ENCODE assay signal across 14 cellular contexts in genomic region chrX:40092808-40093435, GRCh38. TPM values are rescaled to one million over a fixed set of nuclear protein-coding genes. Genes with fewer than 3 reads are reported as not detected.
DNase-seq lines count a peak whose midpoint lies in the region; ATAC-seq, FAIRE-seq and TF ChIP-seq lines count a peak whose summit lies in the region.
"Had no signal": no experiment of that assay in that cellular context is flagged by ENCODE, and none has a peak within 500 bp of the region (broad histone marks: within the 10 kb centered on the region; RNA-seq: fewer than 3 reads in every experiment).

No MANE protein-coding gene starts in this region.

- no peak for FAIRE-seq in K562 (lab: Jason Lieb, UNC)
- FAIRE-seq: bronchial epithelial cell, endothelial cell of umbilical vein had no signal

- H2AFZ ChIP-seq in DND-41 (ENCODE audit: low read depth, low read length) = no peak overlapping the region
- no peak overlapping the region for H2AFZ ChIP-seq in K562 (ENCODE audit: low read depth, low read length)

- peaks cover 12% of the 10 kb centered on the region for H3K9me1 ChIP-seq in K562 (ENCODE audit: control insufficient read depth, insufficient read depth, low read length)

- H3K27me3 ChIP-seq in DND-41 (ENCODE audit: insufficient read depth, low read length, poor library complexity) (no peaks in the 10 kb centered on the region), HUES64 (ENCODE audit: insufficient read depth, low read length) (peaks cover 13% of the 10 kb centered on the region; the same call in 1 of the 2 replicates), K562 (ENCODE audit: control insufficient read depth in 2 of 2, insufficient read depth in 2 of 2, low read length in 2 of 2) (no peaks in the 10 kb centered on the region)
- H3K27me3 ChIP-seq: testis had no signal

- peaks cover 15% of the 10 kb centered on the region for H3K27me3 Mint-ChIP-seq in nephron (ENCODE audit: low read depth)

- H3K79me2 ChIP-seq in DND-41 (ENCODE audit: insufficient read depth, low read length) (peaks cover 98% of the 10 kb centered on the region), K562 (ENCODE audit: control insufficient read depth, insufficient read depth, low read length) (peaks cover 99% of the 10 kb centered on the region)

- POLR2A ChIA-PET in K562 (lab: Yijun Ruan, JAX) = interaction anchor here (0.6 to 3.8 kb wide), 12 partner anchors 7 to 205 kb away, joined by 3 to 18 read pairs (median 4); no protein-coding TSS in a partner anchor

- no peak for TF ChIP-seq CTCF in DND-41 (IDR thresholded peaks at IDR 0.05; ENCODE audit: borderline replicate concordance, extremely low read depth, low read length, poor library complexity, severe bottlenecking)
- TF ChIP-seq CTCF in K562 (IDR thresholded peaks at IDR 0.05 in 2 of 3, conservative IDR thresholded peaks at IDR 0.05 in 1 of 3; ENCODE audit: insufficient read depth in 2 of 3, low read depth in 1 of 3, low read length in 3 of 3) = no peak
- TF ChIP-seq CTCF in nephron (IDR thresholded peaks at IDR 0.05; ENCODE audit: unreplicated experiment in 3 of 3) = no peak

- H3K36me3 ChIP-seq in DND-41 (ENCODE audit: insufficient read depth, low read length) (peaks cover 19% of the 10 kb centered on the region), HUES64 (ENCODE audit: insufficient read depth, low read length) (no peaks in the 10 kb centered on the region), K562 (ENCODE audit: control insufficient read depth, insufficient read depth, low read length) (peaks cover 40% of the 10 kb centered on the region)
- H3K36me3 ChIP-seq: sigmoid colon had no signal

- DNase-seq in DND-41 (no peak), K562 (ENCODE audit: extremely low read depth in 1 of 4, low spot score in 3 of 4) (no peak), NCI-H510A treated with DMSO at 0.1 percent for 48 hours (lab: John Stamatoyannopoulos, UW) (no peak)
- DNase-seq: DMS53, mucosa of descending colon, NCI-H2227 treated with DMSO at 0.1 percent for 48 hours, sigmoid colon, testis had no signal

- H3K4me1 ChIP-seq in DND-41 (ENCODE audit: insufficient read depth, low read length) (peaks cover 35% of the 10 kb centered on the region), HUES64 (ENCODE audit: insufficient read depth, low read length) (peaks cover 17% of the 10 kb centered on the region; the same call in 1 of the 2 replicates), K562 (replicated peaks in 1 of 2; ENCODE audit: control insufficient read depth in 2 of 2, insufficient read depth in 2 of 2, low read length in 2 of 2) (peaks cover 41 to 62% of the 10 kb centered on the region in 2 experiments)

- peak overlapping the region; percentile 1 to 95 (median 62) for H3K27ac Mint-ChIP-seq in nephron

- BruUV-seq in K562 (replicated peaks; lab: Mats Ljungman, UMichigan) = TSS peak; percentile 18

- H3K4me2 ChIP-seq in DND-41 (ENCODE audit: insufficient read depth, low read length) (peak overlapping the region; percentile 87; the same call in 1 of the 2 replicates), K562 (ENCODE audit: insufficient read depth, low read length) (peak overlapping the region; percentile 86)

- peak; percentile 50; the same call in 1 of the 2 replicates for TF ChIP-seq POLR2A in K562 (conservative IDR thresholded peaks at IDR 0.05)

- H3K36me3 Mint-ChIP-seq in nephron (ENCODE audit: low read depth) = no peaks in the 10 kb centered on the region

- 4% methylated on average over 9 of the region's 9 CpGs for WGBS in HUES64
- WGBS in K562 (ENCODE audit: insufficient coverage, low coverage, missing lambda C conversion rate) = 36% methylated on average over 9 of the region's 9 CpGs

- no peaks in the 10 kb centered on the region for H3K9me3 ChIP-seq in DND-41 (ENCODE audit: insufficient read depth, low read length, severe bottlenecking)
- no peaks in the 10 kb centered on the region for H3K9me3 ChIP-seq in HUES64 (ENCODE audit: insufficient read depth, low read depth, low read length)
- no peaks in the 10 kb centered on the region for H3K9me3 ChIP-seq in K562 (replicated peaks; ENCODE audit: control insufficient read depth, insufficient read depth, low read depth, low read length)
- H3K9me3 ChIP-seq: mucosa of descending colon, sigmoid colon, testis had no signal

- H3K9ac ChIP-seq in DND-41 (ENCODE audit: low read depth, low read length) (no peak overlapping the region), HUES64 (ENCODE audit: low read depth, low read length) (peak overlapping the region; percentile 81), K562 (ENCODE audit: insufficient read depth in 1 of 2, low read depth in 2 of 2, low read length in 2 of 2) (peak overlapping the region; percentile 44 to 87; a peak in 3 of 4 replicates)

- H3K4me3 Mint-ChIP-seq in nephron = peak overlapping the region; percentile 86 to 96 (median 91)

- no peak for TF ChIP-seq RAD21 in K562 (CRISPR knock-in tag; conservative IDR thresholded peaks at IDR 0.05 in 1 of 2, IDR thresholded peaks at IDR 0.05 in 1 of 2)

- intact Hi-C loops in K562 (cut with micrococcal nuclease) = loop anchor here (2.0 to 10.0 kb wide), 2 partner anchors 78 to 274 kb away; no protein-coding TSS in a partner anchor

- H3K27ac ChIP-seq in DND-41 (ENCODE audit: low read length) (peak overlapping the region; percentile 32; the same call in 1 of the 2 replicates), HUES64 (ENCODE audit: low read depth, low read length) (peak overlapping the region; percentile 93; the same call in 1 of the 2 replicates), K562 (ENCODE audit: extremely low read depth, low read depth, low read length) (peak overlapping the region; percentile 57)
- H3K27ac ChIP-seq: testis had no signal

- H4K20me1 ChIP-seq in DND-41 (ENCODE audit: insufficient read depth, low read length) (peaks cover 79% of the 10 kb centered on the region), K562 (replicated peaks; ENCODE audit: control insufficient read depth, insufficient read depth, low read length) (peaks cover 80% of the 10 kb centered on the region)

- H3K4me3 ChIP-seq in DND-41 (ENCODE audit: low read depth in 1 of 2, low read length in 2 of 2) (peak overlapping the region in 1 of 2 experiments; percentile 8; a peak in 1 of 4 replicates), HUES64 (ENCODE audit: low read length) (peak overlapping the region; percentile 65), K562 (peak overlapping the region; percentile 70; the same call in 1 of the 2 replicates)
- H3K4me3 ChIP-seq: mucosa of descending colon had no signal

- in situ Hi-C loops in K562 (cut with MboI) = no loop called here

- TF ChIP-seq EP300 in K562 (IDR thresholded peaks at IDR 0.05; ENCODE audit: low read length) = no peak

- peaks cover 2% of the 10 kb centered on the region for H3K9me3 Mint-ChIP-seq in nephron

- ATAC-seq in DND-41 (ENCODE audit: insufficient read depth, low read depth) = no peak
- ATAC-seq in K562 = no peak
- ATAC-seq in HG03196 (IDR thresholded peaks at IDR 0.05; ENCODE audit: unreplicated experiment) = no peak
- no peak for ATAC-seq in GM19467 (IDR thresholded peaks at IDR 0.05; ENCODE audit: unreplicated experiment)

- CTCF ChIA-PET in K562 (lab: Yijun Ruan, JAX; ENCODE audit: low intra/inter-chr PET ratio) = no interaction called here

- peaks cover 54% of the 10 kb centered on the region for H3K4me1 Mint-ChIP-seq in nephron

RNA-seq across cellular contexts. Expression of gene BCOR, which starts 4.8 kb away (rescaled TPM):
- 34.7 TPM for polyA plus RNA-seq in HUES64 (2013, experiment 1 of 2)
- 31.5 TPM for polyA plus RNA-seq in HUES64 (2013, experiment 2 of 2)
- 128 and 140 TPM in 2 replicates for total RNA-seq in K562 (2011; cell fraction: chromatin; rRNA removed; ENCODE audit: low replicate concordance)
- 71.6 and 74.4 TPM in 2 replicates for total RNA-seq in K562 (2011; cell fraction: nucleolus; rRNA removed)
- total RNA-seq in K562 (2011; cell fraction: nucleoplasm; rRNA removed) = 97.0 and 135 TPM in 2 replicates
- total RNA-seq in K562 (2014; rRNA removed) (73.7 and 76.0 TPM in 2 replicates), K562 (2014; rRNA removed; fragmentation: Illumina TruSeq; extraction: Trizol) (37.6 and 37.9 TPM in 2 replicates), K562 (2015; rRNA removed; fragmentation: Illumina TruSeq; extraction: Trizol) (33.0 and 36.6 TPM in 2 replicates), K562 (2021) (98.3 and 113 TPM in 2 replicates)
- polyA plus RNA-seq in K562 (2011; rRNA removed) (27.5 and 28.1 TPM in 2 replicates), K562 (2014; fragmentation: Illumina TruSeq; extraction: Trizol) (88.1 and 98.5 TPM in 2 replicates), K562 (2014; fragmentation: Nextera tagmentation; extraction: Ambion mirVana) (10 to 100 TPM; 32.0 to 37.4 TPM), K562 (2014; rRNA removed) (44.4 and 64.6 TPM in 2 replicates)
- polyA plus RNA-seq in K562 (2011; cell fraction: cytosol; rRNA removed) = 30.1 and 38.0 TPM in 2 replicates
- 64.0 and 93.7 TPM in 2 replicates for polyA plus RNA-seq in K562 (2011; cell fraction: nucleus; rRNA removed)
- 72.8 and 76.1 TPM in 2 replicates for polyA plus RNA-seq in K562 (2012)
- 40.5 and 49.5 TPM in 2 replicates for polyA minus RNA-seq in K562 (2011; rRNA and poly(A)+ RNA removed)
- polyA minus RNA-seq in K562 (2011; cell fraction: cytosol; rRNA and poly(A)+ RNA removed) = 105 and 120 TPM in 2 replicates
- 36.9 and 50.0 TPM in 2 replicates for polyA minus RNA-seq in K562 (2011; cell fraction: nucleus; rRNA and poly(A)+ RNA removed)

Comparison
In these comparisons a context has a peak if more than half of its experiments do, and no peak if none do; other contexts are left out.
1. H3K27ac ChIP-seq: peak in every context shown above with its lines; median percentile 93 in HUES64; 57 in K562; 32 in DND-41.